2 cellular contexts compared by ENCODE assay signal in the genomic region with DNA sequence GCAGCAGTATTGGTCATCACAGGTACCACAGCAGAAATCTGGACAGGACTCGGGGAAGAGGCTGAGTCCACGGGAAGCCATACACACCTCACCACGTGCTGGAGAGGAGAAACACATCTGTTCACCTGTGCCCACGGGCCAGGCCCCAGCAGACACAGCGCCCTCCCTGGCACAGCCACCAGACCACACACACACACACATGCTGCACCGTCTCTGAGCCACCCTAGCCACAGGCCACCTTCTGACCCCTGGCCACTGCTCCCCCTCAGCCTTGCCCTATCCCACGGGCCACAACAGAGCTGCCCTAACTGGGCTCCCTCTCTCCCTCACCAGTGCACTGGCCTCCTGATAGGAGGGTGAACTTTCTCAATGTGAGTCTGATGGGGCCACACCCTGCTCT.
TF ChIP-seq lines count a peak whose summit lies in the region.

No MANE protein-coding gene starts in this region.

TF ChIP-seq in IMR-90, 13 proteins besides CTCF, POLR2A, EP300 and RAD21:
- TF ChIP-seq CHD1 (IDR thresholded peaks at IDR 0.05; ENCODE audit: low read depth, low read length) (no peak), MXI1 (IDR thresholded peaks at IDR 0.05; ENCODE audit: borderline replicate concordance, low read depth, low read length) (no peak), CEBPB (IDR thresholded peaks at IDR 0.05; ENCODE audit: low read depth, low read length) (no peak), RFX5 (IDR thresholded peaks at IDR 0.05; ENCODE audit: low read depth, low read length) (no peak), SMC3 (IDR thresholded peaks at IDR 0.05; ENCODE audit: low read depth, low read length) (no peak), USF2 (IDR thresholded peaks at IDR 0.05; ENCODE audit: low read depth, low read length) (no peak), RCOR1 (IDR thresholded peaks at IDR 0.05; ENCODE audit: insufficient replicate concordance, low read length) (no peak), BHLHE40 (IDR thresholded peaks at IDR 0.05; ENCODE audit: low read depth, low read length) (no peak), FOS (IDR thresholded peaks at IDR 0.05; ENCODE audit: low read depth, low read length) (no peak), NFE2L2 (IDR thresholded peaks at IDR 0.05; ENCODE audit: low read depth, low read length) (no peak), MAZ (IDR thresholded peaks at IDR 0.05; ENCODE audit: borderline replicate concordance, low read depth, low read length) (no peak), MAFK (IDR thresholded peaks at IDR 0.05; ENCODE audit: low read depth, low read length) (no peak), ELK1 (IDR thresholded peaks at IDR 0.05; ENCODE audit: borderline replicate concordance, low read depth, low read length) (no peak)

TF ChIP-seq in H1, 55 proteins besides CTCF, POLR2A, EP300 and RAD21:
- no peak for TF ChIP-seq SIRT6 (IDR thresholded peaks at IDR 0.05; ENCODE audit: low read length)
- no peak for TF ChIP-seq ZNF274 (IDR thresholded peaks at IDR 0.05; ENCODE audit: borderline replicate concordance, extremely low read depth, low read length)
